ENCODE assay signal across 1 cellular context in genomic region chr11:125952973-125953372, GRCh38.
TF ChIP-seq lines count a peak whose summit lies in the region.

No MANE protein-coding gene starts in this region.

TF ChIP-seq in H1, 55 proteins besides CTCF, POLR2A, EP300 and RAD21 (continued from another document):
- TF ChIP-seq ATF2 (IDR thresholded peaks at IDR 0.05; ENCODE audit: low read length) (no peak), RNF2 (IDR thresholded peaks at IDR 0.05; ENCODE audit: borderline replicate concordance, low read depth, low read length, missing control alignments, poor library complexity, severe bottlenecking) (no peak), KDM5A (IDR thresholded peaks at IDR 0.05; ENCODE audit: low read length) (no peak), TAF7 (optimal IDR thresholded peaks at IDR 0.05; ENCODE audit: borderline replicate concordance, low read depth, low read length) (no peak), FOSL1 (IDR thresholded peaks at IDR 0.05; ENCODE audit: insufficient read depth, low read depth, low read length) (no peak), KDM1A (IDR thresholded peaks at IDR 0.05; ENCODE audit: borderline replicate concordance, low read length) (no peak), SAP30 (IDR thresholded peaks at IDR 0.05; ENCODE audit: insufficient read depth, insufficient replicate concordance, low read length) (no peak), TBP (IDR thresholded peaks at IDR 0.05; ENCODE audit: low read depth, low read length) (no peak)
TF ChIP-seq in H1: peak in this region for 0.
